In genomic region chr15:29409890-29410289, GRCh38 we compare ENCODE assay signal across 17 cellular contexts.
DNase-seq lines count a peak whose midpoint lies in the region; ATAC-seq, FAIRE-seq and TF ChIP-seq lines count a peak whose summit lies in the region.
"Had no signal": no experiment of that assay in that cellular context is flagged by ENCODE, and none has a peak within 500 bp of the region (broad histone marks: within the 10 kb centered on the region; RNA-seq: fewer than 3 reads in every experiment).

No MANE protein-coding gene starts in this region.

- no peak overlapping the region for H3K4ac ChIP-seq in H9 (ENCODE audit: low read depth, low read length)

- WGBS in H9 (ENCODE audit: extremely low coverage, insufficient read length, low lambda C conversion rate): no CpG with 5 or more reads among the region's 8 CpGs
- WGBS in thyroid gland, 2 donors: 83 to 86% methylated on average over 8 of the region's 8 CpGs
- WGBS in small intestine, 3 donors: 68 to 81% (median 69%) methylated on average over 8 of the region's 8 CpGs

- no peak overlapping the region for H4K91ac ChIP-seq in H9 (ENCODE audit: insufficient read length, low read depth, low read length)

- TF ChIP-seq POLR2A in thyroid gland (IDR thresholded peaks at IDR 0.05): no peak

- no peaks in the 10 kb centered on the region for H3K9me3 Mint-ChIP-seq in H9
- H3K9me3 Mint-ChIP-seq: CD8-positive, alpha-beta T cell had no signal

- H3K79me2 ChIP-seq in H9 (ENCODE audit: insufficient read depth, low read length): no peaks in the 10 kb centered on the region; the same call in 1 of the 2 replicates

- no peak for ATAC-seq in HG02870 (IDR thresholded peaks at IDR 0.05; ENCODE audit: unreplicated experiment)
- ATAC-seq: CD8-positive, alpha-beta T cell; HCT116 had no signal

- H3K27me3 ChIP-seq in H9 (ENCODE audit: insufficient read depth, low read length) (no peaks in the 10 kb centered on the region), iPS-15b (ENCODE audit: control insufficient read depth, insufficient read depth, low read length) (no peaks in the 10 kb centered on the region), thyroid gland (no peaks in the 10 kb centered on the region), small intestine (ENCODE audit: control insufficient read depth in 2 of 2, insufficient read depth in 2 of 2, low read length in 2 of 2) (peaks cover 0 to 2% of the 10 kb centered on the region in 2 donors)
- H3K27me3 ChIP-seq: BLaER1 treated with 17β-estradiol and CSF1 and Interleukin-3, amounts not matched to agents 10 nM and 100 nM had no signal

- H3K4me1 ChIP-seq in H9 (ENCODE audit: insufficient read depth, low read length) (no peaks in the 10 kb centered on the region; the same call in 1 of the 2 replicates), iPS-15b (ENCODE audit: control insufficient read depth, insufficient read depth, low read length) (peaks cover 12% of the 10 kb centered on the region), thyroid gland (peaks cover 11 to 27% of the 10 kb centered on the region in 2 donors), small intestine (ENCODE audit: control insufficient read depth in 2 of 2, insufficient read depth in 1 of 2, low read depth in 1 of 2, low read length in 1 of 2) (no peaks in the 10 kb centered on the region)

- H2BK5ac ChIP-seq in H9 (ENCODE audit: insufficient read length, low read length): no peak overlapping the region

- no peak overlapping the region for H3T11ph ChIP-seq in H9 (ENCODE audit: low read length)

- H3K9me3 ChIP-seq in H9 (ENCODE audit: control insufficient read depth, low read depth, low read length) (no peaks in the 10 kb centered on the region), iPS-15b (ENCODE audit: control insufficient read depth, insufficient read depth, low read length) (no peaks in the 10 kb centered on the region), thyroid gland (no peaks in the 10 kb centered on the region), small intestine (ENCODE audit: control insufficient read depth, low read depth) (no peaks in the 10 kb centered on the region)
- H3K9me3 ChIP-seq: BLaER1 treated with 17β-estradiol and CSF1 and Interleukin-3, amounts not matched to agents 10 nM and 100 nM had no signal

- no peaks in the 10 kb centered on the region for H3K23me2 ChIP-seq in H9 (ENCODE audit: insufficient read length, low read depth, low read length, poor library complexity, severe bottlenecking)

- H3K27ac ChIP-seq in H9 (ENCODE audit: insufficient read length, low read depth, low read length) (no peak overlapping the region), VCaP (peak overlapping the region; percentile 75), thyroid gland (peak overlapping the region; percentile 28 to 76 (median 44)), small intestine (ENCODE audit: low read depth in 1 of 2, low read length in 1 of 2) (no peak overlapping the region)

- H3K23ac ChIP-seq in H9 (ENCODE audit: insufficient read length, low read depth, low read length): no peak overlapping the region

- no peak overlapping the region for H3K4me2 ChIP-seq in H9 (ENCODE audit: insufficient read depth, insufficient read length, low read length)

- H2BK20ac ChIP-seq in H9 (ENCODE audit: low read depth, low read length, poor library complexity, severe bottlenecking): no peak overlapping the region

- no peak for FAIRE-seq in small intestine (lab: Jason Lieb, UNC)
- FAIRE-seq: G401.6, GM12891, GM19239, H54 had no signal

- H3K56ac ChIP-seq in H9 (ENCODE audit: insufficient read length, low read depth, low read length): no peak overlapping the region

- TF ChIP-seq CTCF in H9 (conservative IDR thresholded peaks at IDR 0.05) (no peak), VCaP (conservative IDR thresholded peaks at IDR 0.05) (no peak), thyroid gland (IDR thresholded peaks at IDR 0.05) (no peak)

- H2AFZ ChIP-seq in H9 (ENCODE audit: low read length): no peak overlapping the region

- peaks cover 11 to 20% of the 10 kb centered on the region in 2 experiments for H3K4me1 Mint-ChIP-seq in H9
- H3K4me1 Mint-ChIP-seq: B cell had no signal

- H3K9ac ChIP-seq in H9 (ENCODE audit: extremely low read depth, insufficient read length, low read length): no peak overlapping the region
- H3K9ac ChIP-seq in iPS-15b (ENCODE audit: low read depth, low read length): peak overlapping the region; percentile 0
- H3K9ac ChIP-seq: BLaER1 treated with 17β-estradiol and CSF1 and Interleukin-3, amounts not matched to agents 10 nM and 100 nM had no signal

- H2BK12ac ChIP-seq in H9 (ENCODE audit: insufficient read length, low read depth, low read length): no peak overlapping the region

- H4K5ac ChIP-seq in H9 (ENCODE audit: insufficient read length, low read depth, low read length): no peak overlapping the region

- H3K4me3 ChIP-seq in iPS-15b (ENCODE audit: low read depth, low read length) (no peak overlapping the region), thyroid gland (replicated peaks in 1 of 3) (no peak overlapping the region), small intestine (ENCODE audit: low read depth in 1 of 2, low read length in 2 of 2) (no peak overlapping the region)
- H3K4me3 ChIP-seq: BLaER1 treated with 17β-estradiol and CSF1 and Interleukin-3, amounts not matched to agents 10 nM and 100 nM had no signal

- H4K8ac ChIP-seq in H9 (replicated peaks; ENCODE audit: insufficient read length, low read depth, low read length): no peak overlapping the region

- intact Hi-C loops in thyroid gland (cut with DNase I): no loop called here

- H2BK15ac ChIP-seq in H9 (ENCODE audit: low read depth, low read length): no peak overlapping the region

- H3K4me3 Mint-ChIP-seq in H9: no peak overlapping the region
- H3K4me3 Mint-ChIP-seq: B cell; CD8-positive, alpha-beta T cell; HFFc6 had no signal

- H3K27me3 Mint-ChIP-seq in H9 (ENCODE audit: low read depth): no peaks in the 10 kb centered on the region

- H3K36me3 ChIP-seq in iPS-15b (ENCODE audit: control insufficient read depth, insufficient read depth, low read length) (no peaks in the 10 kb centered on the region), thyroid gland (no peaks in the 10 kb centered on the region), small intestine (ENCODE audit: control insufficient read depth in 2 of 2, insufficient read depth in 2 of 2, low read length in 2 of 2) (no peaks in the 10 kb centered on the region)
- H3K36me3 ChIP-seq: BLaER1 treated with 17β-estradiol and CSF1 and Interleukin-3, amounts not matched to agents 10 nM and 100 nM had no signal

- DNase-seq in H9 (no peak), thyroid gland (no peak), NCI-H526 treated with DMSO at 0.1 percent for 48 hours (lab: John Stamatoyannopoulos, UW) (no peak), small intestine (no peak)
- DNase-seq: CD8-positive, alpha-beta T cell; DMS 273 treated with DMSO at 0.1 percent for 48 hours; HFFc6 had no signal

- H3K14ac ChIP-seq in H9 (ENCODE audit: insufficient read depth, low read length): peak overlapping the region; percentile 31; the same call in 1 of the 2 replicates

- no peak overlapping the region for H3K18ac ChIP-seq in H9 (ENCODE audit: insufficient read length, low read depth, low read length)

- peak overlapping the region; percentile 22 to 49 (median 34); a peak in 4 of 7 replicates for H3K27ac Mint-ChIP-seq in H9
- H3K27ac Mint-ChIP-seq: B cell; CD8-positive, alpha-beta T cell; HFFc6 had no signal

- H2AK5ac ChIP-seq in H9 (ENCODE audit: insufficient read length, low read length): no peak overlapping the region

- no peaks in the 10 kb centered on the region; a peak in 1 of 7 replicates for H3K36me3 Mint-ChIP-seq in H9 (ENCODE audit: insufficient read depth in 1 of 3, low read depth in 3 of 3)
- H3K36me3 Mint-ChIP-seq: CD8-positive, alpha-beta T cell had no signal

- H2BK120ac ChIP-seq in H9 (ENCODE audit: low read depth, low read length, poor library complexity, severe bottlenecking): no peak overlapping the region

- no peaks in the 10 kb centered on the region for H3K79me1 ChIP-seq in H9 (ENCODE audit: insufficient read depth, low read depth, low read length, poor library complexity, severe bottlenecking)

- H4K20me1 ChIP-seq in H9 (ENCODE audit: control insufficient read depth, insufficient read depth, insufficient read length): no peaks in the 10 kb centered on the region
- H4K20me1 ChIP-seq: BLaER1 treated with 17β-estradiol and CSF1 and Interleukin-3, amounts not matched to agents 10 nM and 100 nM had no signal

Comparison
In these comparisons a context has a peak if more than half of its experiments do, and no peak if none do; other contexts are left out.
1. H3K27ac ChIP-seq: peak in VCaP (single experiment) and thyroid gland (3 of 3); none in H9 (single experiment) and small intestine (0 of 2).